9 cellular contexts compared by ENCODE assay signal in the genomic region with DNA sequence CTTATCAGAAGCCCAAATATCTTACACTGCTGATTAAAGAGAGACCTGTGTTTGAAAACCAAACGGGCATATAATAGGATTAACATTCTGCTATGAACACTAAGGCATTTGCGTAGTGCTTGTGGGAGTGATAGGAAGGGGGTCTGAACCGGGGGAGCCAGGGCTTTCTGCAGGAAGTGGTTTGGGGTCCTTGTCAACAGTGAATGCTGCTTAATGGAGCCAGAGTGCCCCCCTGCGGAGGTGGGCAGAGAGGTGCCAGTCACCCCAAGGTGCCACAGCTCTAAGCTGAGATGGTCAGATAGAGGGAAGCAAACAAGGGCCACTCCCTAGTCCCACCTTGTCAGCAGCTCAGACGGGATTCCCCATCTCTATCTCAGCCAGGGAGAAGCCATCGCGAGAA. TPM values are rescaled to one million over a fixed set of nuclear protein-coding genes. Genes with fewer than 3 reads are reported as not detected.
A peak's percentile ranks its signal among the peaks of the same experiment; 100 is the strongest.
DNase-seq lines count a peak whose midpoint lies in the region; ATAC-seq, FAIRE-seq and TF ChIP-seq lines count a peak whose summit lies in the region.
"Had no signal": no experiment of that assay in that cellular context is flagged by ENCODE, and none has a peak within 500 bp of the region (broad histone marks: within the 10 kb centered on the region; RNA-seq: fewer than 3 reads in every experiment).

No MANE protein-coding gene starts in this region.

- DNase-seq in D721Med (ENCODE audit: insufficient read length, low spot score) (no peak), KBM-7 (peak; percentile 53), natural killer cell (peak; percentile 34), tibial artery (no peak), hepatic stellate cell (ENCODE audit: low spot score) (no peak)
- DNase-seq in activated T-cell treated with anti-CD3 and anti-CD28 coated beads, Interleukin-2, amount 50 U/mL, for 24 hours = peak; percentile 58

- no peak overlapping the region for H3K4me3 Mint-ChIP-seq in activated T-cell treated with anti-CD3 and anti-CD28 coated beads, Interleukin-2, amount 50 U/mL, for 24 hours
- H3K4me3 Mint-ChIP-seq in natural killer cell = peak overlapping the region; percentile 62

- no peaks in the 10 kb centered on the region for H3K9me3 ChIP-seq in tibial artery

- peaks cover 0 to 9% (median 8%) of the 10 kb centered on the region in 3 donors for H3K36me3 ChIP-seq in tibial artery

- FAIRE-seq in D721Med (lab: Jason Lieb, UNC) = no peak

- H3K9me3 Mint-ChIP-seq in activated T-cell treated with anti-CD3 and anti-CD28 coated beads, Interleukin-2, amount 50 U/mL, for 24 hours = no peaks in the 10 kb centered on the region
- no peaks in the 10 kb centered on the region for H3K9me3 Mint-ChIP-seq in natural killer cell

- H3K36me3 Mint-ChIP-seq in activated T-cell treated with anti-CD3 and anti-CD28 coated beads, Interleukin-2, amount 50 U/mL, for 24 hours (ENCODE audit: low read depth) = peaks cover 25% of the 10 kb centered on the region
- H3K36me3 Mint-ChIP-seq in natural killer cell = no peaks in the 10 kb centered on the region

- peak; percentile 20 for TF ChIP-seq CTCF in D721Med (IDR thresholded peaks at IDR 0.05; ENCODE audit: insufficient read depth, missing control alignments)
- no peak for TF ChIP-seq CTCF in natural killer cell (IDR thresholded peaks at IDR 0.05)
- TF ChIP-seq CTCF in tibial artery (IDR thresholded peaks at IDR 0.05) = no peak

- in situ Hi-C loops in KBM-7 (cut with MboI; ENCODE audit: low pct_unique_long_range_greater_than_20kb, low sequenced_read_pairs) = no loop called here

- no peaks in the 10 kb centered on the region for H3K27me3 Mint-ChIP-seq in activated T-cell treated with anti-CD3 and anti-CD28 coated beads, Interleukin-2, amount 50 U/mL, for 24 hours
- H3K27me3 Mint-ChIP-seq in natural killer cell (ENCODE audit: low read depth in 2 of 2) = no peaks in the 10 kb centered on the region

- no peaks in the 10 kb centered on the region for H3K27me3 ChIP-seq in tibial artery

- peaks cover 68% of the 10 kb centered on the region for H3K4me1 Mint-ChIP-seq in activated T-cell treated with anti-CD3 and anti-CD28 coated beads, Interleukin-2, amount 50 U/mL, for 24 hours (ENCODE audit: low read depth)
- H3K4me1 Mint-ChIP-seq in natural killer cell = peaks cover 51 to 52% of the 10 kb centered on the region in 2 donors

- no peak overlapping the region for H3K4me3 ChIP-seq in tibial artery

- ATAC-seq in natural killer cell = peak; percentile 13 to 38 (median 34)
- no peak for ATAC-seq in GM21825 (IDR thresholded peaks at IDR 0.05; ENCODE audit: unreplicated experiment)
- ATAC-seq in HG03342 (IDR thresholded peaks at IDR 0.05; ENCODE audit: unreplicated experiment) = no peak

- no peak overlapping the region for H3K27ac ChIP-seq in tibial artery

- intact Hi-C loops in natural killer cell (cut with micrococcal nuclease) = loop anchor here (10.0 kb wide), 1 partner anchor 276 kb away; a partner anchor contains a TSS
- intact Hi-C loops in tibial artery (cut with DNase I; ENCODE audit: low total_unique reads) = no loop called here

- H3K27ac Mint-ChIP-seq in activated T-cell treated with anti-CD3 and anti-CD28 coated beads, Interleukin-2, amount 50 U/mL, for 24 hours = peak overlapping the region; percentile 70
- peak overlapping the region; percentile 91 for H3K27ac Mint-ChIP-seq in natural killer cell

- peaks cover 0 to 55% (median 35%) of the 10 kb centered on the region in 4 donors for H3K4me1 ChIP-seq in tibial artery

RNA-seq across cellular contexts. Expression of a gene that starts 17.6 kb away (rescaled TPM):
- 10 to 100 TPM; 45.1 to 69.0 (median 58.9) TPM for total RNA-seq in natural killer cell

RNA-seq across cellular contexts. Expression of a gene that starts 17.8 kb away (rescaled TPM):
- total RNA-seq in natural killer cell = 1 to 10 TPM; 1.8 to 3.5 (median 2.8) TPM

RNA-seq across cellular contexts. Expression of a gene that starts 34.2 kb away (rescaled TPM):
- not detected for total RNA-seq in natural killer cell
- total RNA-seq: cardiac septum had no signal

RNA-seq across cellular contexts. Expression of a gene that starts 39.7 kb away (rescaled TPM):
- 1 to 10 TPM; 4.0 to 6.2 (median 4.7) TPM for total RNA-seq in natural killer cell

Comparison
In these comparisons a context has a peak if more than half of its experiments do, and no peak if none do; other contexts are left out.
1. DNase-seq: peak in KBM-7 (single experiment), activated T-cell treated with anti-CD3 and anti-CD28 coated beads, Interleukin-2, amount 50 U/mL, for 24 hours (single experiment) and natural killer cell (single experiment); none in D721Med (single experiment), tibial artery (0 of 2) and hepatic stellate cell (single experiment).
2. ATAC-seq: peak in natural killer cell (3 of 3); none in GM21825 (single experiment) and HG03342 (single experiment).